9 cellular contexts compared by ENCODE assay signal in genomic region chr2:216478151-216478550, GRCh38. TPM values are rescaled to one million over a fixed set of nuclear protein-coding genes. Genes with fewer than 3 reads are reported as not detected.
DNase-seq lines count a peak whose midpoint lies in the region; ATAC-seq and TF ChIP-seq lines count a peak whose summit lies in the region.
"Had no signal": no experiment of that assay in that cellular context is flagged by ENCODE, and none has a peak within 500 bp of the region (broad histone marks: within the 10 kb centered on the region; RNA-seq: fewer than 3 reads in every experiment).

No MANE protein-coding gene starts in this region.

- no peak overlapping the region for H3K27ac ChIP-seq in A673 (ENCODE audit: low read depth, low read length, poor library complexity, severe bottlenecking)

- peak; percentile 70 for DNase-seq in A673 (ENCODE audit: low spot score)
- DNase-seq in HCEC 1CT: peak; percentile 28
- peak; percentile 35 for DNase-seq in amniotic stem cell (lab: John Stamatoyannopoulos, UW)
- peak; percentile 93 for DNase-seq in kidney glomerular epithelial cell (lab: John Stamatoyannopoulos, UW)
- no peak for DNase-seq in NCI-H82 (lab: John Stamatoyannopoulos, UW)
- no peak for DNase-seq in effector CD4-positive, alpha-beta T cell
- DNase-seq: left cardiac atrium had no signal

- no peak for ATAC-seq in GM21515 (IDR thresholded peaks at IDR 0.05; ENCODE audit: unreplicated experiment)
- ATAC-seq in GM18502 (IDR thresholded peaks at IDR 0.05; ENCODE audit: poor library complexity, unreplicated experiment): no peak

- H3K36me3 ChIP-seq in A673 (ENCODE audit: insufficient read depth, low read length, poor library complexity, severe bottlenecking): peaks cover under 1% of the 10 kb centered on the region

- intact Hi-C loops in A673 (cut with micrococcal nuclease; ENCODE audit: unreplicated experiment): no loop called here

- no peaks in the 10 kb centered on the region for H3K9me3 ChIP-seq in A673 (ENCODE audit: low read depth, low read length, poor library complexity, severe bottlenecking)

- H3K4me3 ChIP-seq in A673 (ENCODE audit: low read depth, low read length, poor library complexity, severe bottlenecking): no peak overlapping the region

- BruUV-seq in A673 (replicated peaks; lab: Mats Ljungman, UMichigan): no TSS peak

- H3K27me3 ChIP-seq in A673 (replicated peaks; ENCODE audit: insufficient read depth, low read depth, low read length, poor library complexity): no peaks in the 10 kb centered on the region

- POLR2A ChIA-PET in A673 (lab: Charles Lee; ENCODE audit: low non-redundant PET): no interaction called here

- no peak for TF ChIP-seq CTCF in A673 (conservative IDR thresholded peaks at IDR 0.05; ENCODE audit: low read depth, low read length)

- CTCF ChIA-PET in A673 (lab: Charles Lee): no interaction called here

- H3K4me1 ChIP-seq in A673 (ENCODE audit: insufficient read depth, low read length, poor library complexity, severe bottlenecking): no peaks in the 10 kb centered on the region

RNA-seq across cellular contexts. Expression of gene RPL37A, which starts 20.5 kb away (rescaled TPM):
- total RNA-seq in A673 (2021): 2,455 and 2,535 TPM in 2 replicates

Comparison
In these comparisons a context has a peak if more than half of its experiments do, and no peak if none do; other contexts are left out.
1. DNase-seq: peak in A673 (single experiment), HCEC 1CT (single experiment), amniotic stem cell (single experiment) and kidney glomerular epithelial cell (single experiment); none in NCI-H82 (single experiment) and effector CD4-positive, alpha-beta T cell (single experiment).